ENCODE assay signal across 16 cellular contexts in the genomic region with DNA sequence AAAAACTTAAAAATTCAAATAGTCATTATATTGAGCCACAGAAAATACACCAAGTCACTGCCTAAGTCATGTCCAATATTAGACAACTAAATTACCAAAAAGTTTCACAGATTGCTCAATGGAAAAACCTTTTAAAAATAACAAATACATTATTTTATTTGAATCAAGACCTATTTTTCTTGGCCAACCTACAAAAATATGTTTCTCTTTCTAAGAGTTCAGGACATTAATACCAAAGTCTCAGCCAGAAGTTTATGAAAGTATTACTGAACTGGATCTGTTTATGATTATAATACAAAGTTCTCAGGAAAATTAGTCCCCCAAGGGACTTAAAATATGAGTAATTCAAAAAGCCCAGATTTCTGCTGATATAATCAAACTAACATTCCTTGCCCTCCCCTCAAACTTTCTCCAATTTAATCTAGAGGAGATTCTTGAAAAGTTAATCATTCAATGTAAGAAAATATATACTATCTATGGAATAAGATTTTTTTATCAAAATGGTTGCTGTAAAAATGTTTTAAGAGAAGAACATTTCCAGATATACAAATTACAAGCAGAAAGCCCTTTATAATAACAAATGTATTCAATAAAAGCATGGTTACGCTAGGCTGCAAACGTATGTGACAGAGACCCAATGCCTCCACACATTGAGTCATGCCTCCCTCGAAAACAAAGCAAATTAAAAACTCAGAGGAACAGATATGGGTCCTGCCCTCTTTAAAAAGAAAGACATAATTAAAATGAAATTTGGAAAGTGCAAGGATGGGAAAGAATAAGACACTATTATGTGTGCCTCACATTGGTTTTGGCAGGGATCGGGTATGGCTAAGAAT.
A peak's percentile ranks its signal among the peaks of the same experiment; 100 is the strongest.
DNase-seq lines count a peak whose midpoint lies in the region; ATAC-seq, FAIRE-seq and TF ChIP-seq lines count a peak whose summit lies in the region.
"Had no signal": no experiment of that assay in that cellular context is flagged by ENCODE, and none has a peak within 500 bp of the region (broad histone marks: within the 10 kb centered on the region; RNA-seq: fewer than 3 reads in every experiment).

No MANE protein-coding gene starts in this region.

- ATAC-seq in Right ventricle myocardium superior (ENCODE audit: poor library complexity) (peak; percentile 74), HG03159 (IDR thresholded peaks at IDR 0.05; ENCODE audit: unreplicated experiment) (no peak)

- H3K9me3 ChIP-seq in endothelial cell of umbilical vein (replicated peaks; ENCODE audit: control insufficient read depth, insufficient read depth, low read length) = no peaks in the 10 kb centered on the region
- no peaks in the 10 kb centered on the region for H3K9me3 ChIP-seq in kidney (ENCODE audit: control insufficient read depth in 1 of 2, low read length in 2 of 2)
- no peaks in the 10 kb centered on the region for H3K9me3 ChIP-seq in A673 (ENCODE audit: low read depth, low read length, poor library complexity, severe bottlenecking)
- H3K9me3 ChIP-seq: Caco-2 had no signal

- intact Hi-C loops in Right ventricle myocardium superior (cut with DNase I) (no loop called here), cardiac septum (cut with DNase I) (no loop called here), endothelial cell of umbilical vein (cut with micrococcal nuclease) (no loop called here), kidney (cut with DNase I) (no loop called here), A673 (cut with micrococcal nuclease; ENCODE audit: unreplicated experiment) (no loop called here)

- H3K9me1 ChIP-seq in endothelial cell of umbilical vein (replicated peaks; ENCODE audit: control insufficient read depth, extremely low read depth, insufficient read depth, low read length) = no peaks in the 10 kb centered on the region

- TF ChIP-seq CTCF in endothelial cell of umbilical vein (IDR thresholded peaks at IDR 0.05; ENCODE audit: extremely low read depth in 1 of 2, insufficient read depth in 1 of 2, low read depth in 1 of 2, low read length in 2 of 2) (no peak), kidney (IDR thresholded peaks at IDR 0.05; ENCODE audit: borderline replicate concordance, extremely low read depth, insufficient read depth) (no peak), A673 (conservative IDR thresholded peaks at IDR 0.05; ENCODE audit: low read depth, low read length) (no peak)

- POLR2A ChIA-PET in endothelial cell of umbilical vein (lab: Charles Lee) (no interaction called here), A673 (lab: Charles Lee; ENCODE audit: low non-redundant PET) (no interaction called here)

- DNase-seq in Right ventricle myocardium superior (no peak), cardiac septum (ENCODE audit: low spot score) (no peak), endothelial cell of umbilical vein (ENCODE audit: low read depth, low spot score) (peak; percentile 72), kidney (no peak), NCI-H2029 (lab: John Stamatoyannopoulos, UW) (no peak), A673 (ENCODE audit: low spot score) (no peak)
- DNase-seq in stimulated activated CD4-positive, alpha-beta T cell treated with anti-CD3 and anti-CD28 coated beads, Interleukin-4, amount 100 ng/mL, for 4 hours = no peak
- DNase-seq: ACHN, Caco-2, NCI-H524 treated with DMSO at 0.1 percent for 48 hours, small intestine, T1000 had no signal

- H3K4me3 ChIP-seq in endothelial cell of umbilical vein (replicated peaks in 1 of 3; ENCODE audit: insufficient read depth in 1 of 3, low read depth in 1 of 3, low read length in 3 of 3) (no peak overlapping the region), kidney (ENCODE audit: low read length in 2 of 2) (no peak overlapping the region), A673 (ENCODE audit: low read depth, low read length, poor library complexity, severe bottlenecking) (no peak overlapping the region)
- H3K4me3 ChIP-seq: lung, neural progenitor cell had no signal

- no peak overlapping the region for H3K4me2 ChIP-seq in endothelial cell of umbilical vein (ENCODE audit: insufficient read depth, low read length)
- H3K4me2 ChIP-seq: KMS-11, neural progenitor cell had no signal

- H3K9ac ChIP-seq in endothelial cell of umbilical vein (replicated peaks; ENCODE audit: extremely low read depth, insufficient read depth, low read length) (no peak overlapping the region), kidney (ENCODE audit: low read length in 2 of 2) (no peak overlapping the region)
- H3K9ac ChIP-seq: KMS-11, neural progenitor cell had no signal

- no peaks in the 10 kb centered on the region for H3K36me3 ChIP-seq in endothelial cell of umbilical vein (ENCODE audit: control insufficient read depth in 2 of 2, extremely low read depth in 1 of 2, insufficient read depth in 2 of 2, low read length in 2 of 2)
- no peaks in the 10 kb centered on the region for H3K36me3 ChIP-seq in kidney (ENCODE audit: control insufficient read depth in 1 of 2, insufficient read depth in 2 of 2, low read length in 2 of 2)
- no peaks in the 10 kb centered on the region for H3K36me3 ChIP-seq in A673 (ENCODE audit: insufficient read depth, low read length, poor library complexity, severe bottlenecking)
- H3K36me3 ChIP-seq: neural progenitor cell had no signal

- no TSS peak for BruUV-seq in endothelial cell of umbilical vein (replicated peaks; lab: Mats Ljungman, UMichigan)
- BruUV-seq in A673 (replicated peaks; lab: Mats Ljungman, UMichigan) = no TSS peak

- dilution Hi-C loops in endothelial cell of umbilical vein (cut with MboI; ENCODE audit: extremely low pct_ligation_motif_present, low sequenced_read_pairs) = no loop called here

- no peak for TF ChIP-seq POLR2A in endothelial cell of umbilical vein (IDR thresholded peaks at IDR 0.05; ENCODE audit: low read depth, low read length)

- H3K4me1 ChIP-seq in endothelial cell of umbilical vein (ENCODE audit: control insufficient read depth, extremely low read depth, insufficient read depth, low read length) (peaks cover 34% of the 10 kb centered on the region), kidney (ENCODE audit: control insufficient read depth in 1 of 2, insufficient read depth in 1 of 2, low read depth in 1 of 2, low read length in 2 of 2) (peaks cover 0 to 7% of the 10 kb centered on the region in 2 donors), A673 (ENCODE audit: insufficient read depth, low read length, poor library complexity, severe bottlenecking) (peaks cover 35% of the 10 kb centered on the region)

- H3K27me3 ChIP-seq in endothelial cell of umbilical vein (ENCODE audit: control insufficient read depth in 2 of 2, insufficient read depth in 2 of 2, low read length in 2 of 2) = no peaks in the 10 kb centered on the region
- H3K27me3 ChIP-seq in A673 (replicated peaks; ENCODE audit: insufficient read depth, low read depth, low read length, poor library complexity) = no peaks in the 10 kb centered on the region
- H3K27me3 ChIP-seq: neural progenitor cell had no signal

- CTCF ChIA-PET in endothelial cell of umbilical vein (lab: Charles Lee) (interaction anchor here (1.1 to 1.3 kb wide), 2 partner anchors 12 to 1106 kb away, joined by 3 to 5 read pairs; no protein-coding TSS in a partner anchor), A673 (lab: Charles Lee) (no interaction called here)

- H4K20me1 ChIP-seq in endothelial cell of umbilical vein (replicated peaks; ENCODE audit: control insufficient read depth, extremely low read depth, insufficient read depth, low read length) = no peaks in the 10 kb centered on the region

- FAIRE-seq in endothelial cell of umbilical vein (lab: Jason Lieb, UNC) = peak; percentile 49
- FAIRE-seq in kidney (lab: Jason Lieb, UNC) = peak; percentile 82
- FAIRE-seq: small intestine had no signal

- H3K79me2 ChIP-seq in endothelial cell of umbilical vein (ENCODE audit: control insufficient read depth, insufficient read depth, low read length) = no peaks in the 10 kb centered on the region

- no peak overlapping the region for H2AFZ ChIP-seq in endothelial cell of umbilical vein (ENCODE audit: low read depth, low read length)
- H2AFZ ChIP-seq: neural progenitor cell had no signal

- H3K27ac ChIP-seq in endothelial cell of umbilical vein (ENCODE audit: insufficient read depth, low read depth, low read length) = no peak overlapping the region
- no peak overlapping the region for H3K27ac ChIP-seq in kidney (ENCODE audit: low read depth in 2 of 2, low read length in 2 of 2)
- H3K27ac ChIP-seq in A673 (ENCODE audit: low read depth, low read length, poor library complexity, severe bottlenecking) = no peak overlapping the region
- H3K27ac ChIP-seq: KMS-11, neural progenitor cell had no signal

TF ChIP-seq in endothelial cell of umbilical vein, 7 proteins besides CTCF, POLR2A, EP300 and RAD21:
- no peak for TF ChIP-seq EZH2 (IDR thresholded peaks at IDR 0.05; ENCODE audit: borderline replicate concordance, low read depth, low read length, severe bottlenecking)
- no peak for TF ChIP-seq FOS (IDR thresholded peaks at IDR 0.05; ENCODE audit: borderline replicate concordance, insufficient read depth, low read length)
- TF ChIP-seq JUN (IDR thresholded peaks at IDR 0.05; ENCODE audit: borderline replicate concordance, insufficient read depth, insufficient read length, low read depth) = no peak
- TF ChIP-seq GATA2 (IDR thresholded peaks at IDR 0.05; ENCODE audit: insufficient read depth, insufficient read length, low read depth, low read length) = no peak
- TF ChIP-seq MYC (IDR thresholded peaks at IDR 0.05; ENCODE audit: low read depth, low read length) = no peak
- TF ChIP-seq MAX (IDR thresholded peaks at IDR 0.05; ENCODE audit: insufficient read depth, insufficient read length) = no peak
- no peak for TF ChIP-seq POLR2AphosphoS5 (IDR thresholded peaks at IDR 0.05; ENCODE audit: insufficient read depth, low read depth, low read length)
TF ChIP-seq in endothelial cell of umbilical vein: peak in this region for 0.
